8 cellular contexts compared by ENCODE assay signal in genomic region chr11:65569973-65570918, GRCh38. TPM values are rescaled to one million over a fixed set of nuclear protein-coding genes. Genes with fewer than 3 reads are reported as not detected.
DNase-seq lines count a peak whose midpoint lies in the region; ATAC-seq, FAIRE-seq and TF ChIP-seq lines count a peak whose summit lies in the region.

TSS of gene ZNRD2 (plus strand) at chr11:65570477. CDS start at chr11:65570492, 15 bp downstream.

- peak within 1 kb of the TSS; percentile 99 for H3K4me3 ChIP-seq in psoas muscle

- peak; percentile 97 for DNase-seq in GM13977 (ENCODE audit: low spot score)
- peak; percentile 83 for DNase-seq in NCI-H146 treated with DMSO at 0.1 percent for 48 hours (lab: John Stamatoyannopoulos, UW; ENCODE audit: unreplicated experiment)
- DNase-seq in amniotic epithelial cell (ENCODE audit: low read depth): peak; percentile 98
- peak; percentile 99 for DNase-seq in left cardiac atrium
- peak; percentile 99 to 100 for DNase-seq in psoas muscle
- peak; percentile 97 for DNase-seq in urothelium cell line (ENCODE audit: low spot score)

- 0% methylated on average over 75 to 89 of the region's 89 CpGs for WGBS in psoas muscle, 3 donors

- peak within 1 kb of the TSS; percentile 98 for H3K27ac ChIP-seq in psoas muscle

- intact Hi-C loops in T-helper 1 cell treated with Interleukin-12 subunit alpha and Interleukin-12 subunit beta and Interleukin-4 antibody, amounts not matched to agents 30 ng/mL and 1 ng/mL, for 36 hours (cut with micrococcal nuclease): loop anchor here (1.0 to 5.0 kb wide), 14 partner anchors 17 to 792 kb away; partner anchors contain the start of genes BANF1, CDCA5, EIF1AD and FAU
- intact Hi-C loops in left cardiac atrium (cut with DNase I) (no loop called here), psoas muscle (cut with DNase I) (loop anchor here (5.0 kb wide), 2 partner anchors 37 to 42 kb away; partner anchors contain the start of gene MAP3K11 (in 1 of the 2))

- in situ Hi-C loops in GM13977 (cut with MboI; ENCODE audit: low pct_unique_long_range_greater_than_20kb, low sequenced_read_pairs, unreplicated experiment): no loop called here

- H3K36me3 ChIP-seq in psoas muscle (ENCODE audit: insufficient read depth in 1 of 2, low read depth in 1 of 2): peaks cover 0 to 12% of the 10 kb centered on the region in 2 donors

- FAIRE-seq in urothelium cell line (lab: Jason Lieb, UNC): peak; percentile 94

- TF ChIP-seq CTCF in GM13977 (IDR thresholded peaks at IDR 0.05; ENCODE audit: extremely low read depth, insufficient read depth, missing control alignments): peak; percentile 65
- TF ChIP-seq CTCF in psoas muscle (IDR thresholded peaks at IDR 0.05): peak; percentile 49

- ATAC-seq in HG02884 (IDR thresholded peaks at IDR 0.05; ENCODE audit: unreplicated experiment): peak; percentile 56
- peak; percentile 87 to 88 for ATAC-seq in left cardiac atrium
- ATAC-seq in psoas muscle: peak; percentile 82 to 85 (median 84)

- no peaks in the 10 kb centered on the region for H3K27me3 ChIP-seq in psoas muscle (ENCODE audit: insufficient read depth in 3 of 3, low read length in 2 of 3)

- no peaks in the 10 kb centered on the region for H3K9me3 ChIP-seq in psoas muscle

- peaks cover 49% of the 10 kb centered on the region for H3K4me1 ChIP-seq in psoas muscle

RNA-seq across cellular contexts. Expression of gene ZNRD2, which starts in this region (rescaled TPM):
- total RNA-seq in T-helper 1 cell treated with Interleukin-12 subunit alpha and Interleukin-12 subunit beta and Interleukin-4 antibody, amounts not matched to agents 30 ng/mL and 1 ng/mL, for 36 hours: 43.6 and 48.5 TPM in 2 replicates
- 10 to 100 TPM; 24.6 to 35.0 TPM for total RNA-seq in left cardiac atrium
- 10 to 100 TPM; 31.6 to 43.5 (median 38.0) TPM for total RNA-seq in psoas muscle
- polyA plus RNA-seq in psoas muscle: 100 to 1,000 TPM in 1 of 3 donors, 10 to 100 TPM in 2; 58.8 to 118 (median 94.2) TPM

Comparison
In these comparisons a context has a peak if more than half of its experiments do, and no peak if none do; other contexts are left out.
1. Peak in every context shown above with its lines: DNase-seq, ATAC-seq, H3K4me3 ChIP-seq and H3K27ac ChIP-seq.
2. intact Hi-C loops: an anchor here in T-helper 1 cell treated with Interleukin-12 subunit alpha and Interleukin-12 subunit beta and Interleukin-4 antibody, amounts not matched to agents 30 ng/mL and 1 ng/mL, for 36 hours (1.0 to 5.0 kb wide) and psoas muscle (5.0 kb wide); none called in left cardiac atrium.